In the genomic region with DNA sequence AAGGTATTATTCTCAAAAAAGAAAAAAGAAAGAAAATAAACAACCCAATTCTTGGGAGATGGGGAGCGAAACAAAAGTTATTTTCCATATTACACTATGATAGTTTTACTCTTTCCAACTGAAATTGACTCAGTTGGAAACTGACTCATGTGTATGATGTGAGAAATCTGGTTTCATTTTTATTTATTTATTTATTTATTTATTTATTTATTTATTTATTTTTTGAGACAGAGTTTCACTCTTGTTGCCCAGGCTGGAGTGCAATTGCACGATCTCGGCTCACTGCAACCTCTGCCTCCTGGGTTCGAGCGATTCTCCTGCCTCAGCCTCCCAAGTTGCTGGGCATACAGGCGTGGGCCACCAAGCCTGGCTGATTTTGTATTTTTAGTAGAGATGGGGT, we compare ENCODE assay signal across 1 cellular context.
TF ChIP-seq lines count a peak whose summit lies in the region.

No MANE protein-coding gene starts in this region.

TF ChIP-seq in HEK293, 187 proteins besides CTCF, POLR2A, EP300 and RAD21 (continued from another document):
- TF ChIP-seq, protein P1, sequence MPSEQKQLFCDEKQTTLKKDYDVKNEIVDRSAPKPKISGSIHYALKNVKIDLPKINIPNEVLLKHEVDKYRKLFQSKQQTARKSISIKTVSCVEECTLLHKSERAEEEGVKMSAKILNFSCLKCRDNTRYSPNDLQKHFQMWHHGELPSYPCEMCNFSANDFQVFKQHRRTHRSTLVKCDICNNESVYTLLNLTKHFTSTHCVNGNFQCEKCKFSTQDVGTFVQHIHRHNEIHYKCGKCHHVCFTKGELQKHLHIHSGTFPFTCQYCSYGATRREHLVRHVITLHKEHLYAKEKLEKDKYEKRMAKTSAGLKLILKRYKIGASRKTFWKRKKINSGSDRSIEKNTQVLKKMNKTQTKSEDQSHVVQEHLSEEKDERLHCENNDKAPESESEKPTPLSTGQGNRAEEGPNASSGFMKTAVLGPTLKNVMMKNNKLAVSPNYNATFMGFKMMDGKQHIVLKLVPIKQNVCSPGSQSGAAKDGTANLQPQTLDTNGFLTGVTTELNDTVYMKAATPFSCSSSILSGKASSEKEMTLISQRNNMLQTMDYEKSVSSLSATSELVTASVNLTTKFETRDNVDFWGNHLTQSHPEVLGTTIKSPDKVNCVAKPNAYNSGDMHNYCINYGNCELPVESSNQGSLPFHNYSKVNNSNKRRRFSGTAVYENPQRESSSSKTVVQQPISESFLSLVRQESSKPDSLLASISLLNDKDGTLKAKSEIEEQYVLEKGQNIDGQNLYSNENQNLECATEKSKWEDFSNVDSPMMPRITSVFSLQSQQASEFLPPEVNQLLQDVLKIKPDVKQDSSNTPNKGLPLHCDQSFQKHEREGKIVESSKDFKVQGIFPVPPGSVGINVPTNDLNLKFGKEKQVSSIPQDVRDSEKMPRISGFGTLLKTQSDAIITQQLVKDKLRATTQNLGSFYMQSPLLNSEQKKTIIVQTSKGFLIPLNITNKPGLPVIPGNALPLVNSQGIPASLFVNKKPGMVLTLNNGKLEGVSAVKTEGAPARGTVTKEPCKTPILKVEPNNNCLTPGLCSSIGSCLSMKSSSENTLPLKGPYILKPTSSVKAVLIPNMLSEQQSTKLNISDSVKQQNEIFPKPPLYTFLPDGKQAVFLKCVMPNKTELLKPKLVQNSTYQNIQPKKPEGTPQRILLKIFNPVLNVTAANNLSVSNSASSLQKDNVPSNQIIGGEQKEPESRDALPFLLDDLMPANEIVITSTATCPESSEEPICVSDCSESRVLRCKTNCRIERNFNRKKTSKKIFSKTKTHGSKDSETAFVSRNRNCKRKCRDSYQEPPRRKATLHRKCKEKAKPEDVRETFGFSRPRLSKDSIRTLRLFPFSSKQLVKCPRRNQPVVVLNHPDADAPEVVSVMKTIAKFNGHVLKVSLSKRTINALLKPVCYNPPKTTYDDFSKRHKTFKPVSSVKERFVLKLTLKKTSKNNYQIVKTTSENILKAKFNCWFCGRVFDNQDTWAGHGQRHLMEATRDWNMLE (tag by site-specific recombination; conservative IDR thresholded peaks at IDR 0.05; ENCODE audit: low read depth), result peak; percentile 73
- 0 out of 2 replicates have a peak, but pooled peaks have one; percentile 14 for TF ChIP-seq ZNF629 (tag by site-specific recombination; IDR thresholded peaks at IDR 0.05)
- TF ChIP-seq, protein P2, sequence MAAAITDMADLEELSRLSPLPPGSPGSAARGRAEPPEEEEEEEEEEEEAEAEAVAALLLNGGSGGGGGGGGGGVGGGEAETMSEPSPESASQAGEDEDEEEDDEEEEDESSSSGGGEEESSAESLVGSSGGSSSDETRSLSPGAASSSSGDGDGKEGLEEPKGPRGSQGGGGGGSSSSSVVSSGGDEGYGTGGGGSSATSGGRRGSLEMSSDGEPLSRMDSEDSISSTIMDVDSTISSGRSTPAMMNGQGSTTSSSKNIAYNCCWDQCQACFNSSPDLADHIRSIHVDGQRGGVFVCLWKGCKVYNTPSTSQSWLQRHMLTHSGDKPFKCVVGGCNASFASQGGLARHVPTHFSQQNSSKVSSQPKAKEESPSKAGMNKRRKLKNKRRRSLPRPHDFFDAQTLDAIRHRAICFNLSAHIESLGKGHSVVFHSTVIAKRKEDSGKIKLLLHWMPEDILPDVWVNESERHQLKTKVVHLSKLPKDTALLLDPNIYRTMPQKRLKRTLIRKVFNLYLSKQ (tag by site-specific recombination; IDR thresholded peaks at IDR 0.05; ENCODE audit: borderline replicate concordance), result 0 out of 2 replicates have a peak, but pooled peaks have one; percentile 24
- peak; percentile 52; the same call in 1 of the 2 replicates for TF ChIP-seq ZBTB8A (tag by site-specific recombination; IDR thresholded peaks at IDR 0.05)
- 0 out of 2 replicates have a peak, but pooled peaks have one; percentile 32 for TF ChIP-seq ZNF266 (tag by site-specific recombination; IDR thresholded peaks at IDR 0.05; ENCODE audit: low read depth)
